ENCODE assay signal across 8 cellular contexts in the genomic region with DNA sequence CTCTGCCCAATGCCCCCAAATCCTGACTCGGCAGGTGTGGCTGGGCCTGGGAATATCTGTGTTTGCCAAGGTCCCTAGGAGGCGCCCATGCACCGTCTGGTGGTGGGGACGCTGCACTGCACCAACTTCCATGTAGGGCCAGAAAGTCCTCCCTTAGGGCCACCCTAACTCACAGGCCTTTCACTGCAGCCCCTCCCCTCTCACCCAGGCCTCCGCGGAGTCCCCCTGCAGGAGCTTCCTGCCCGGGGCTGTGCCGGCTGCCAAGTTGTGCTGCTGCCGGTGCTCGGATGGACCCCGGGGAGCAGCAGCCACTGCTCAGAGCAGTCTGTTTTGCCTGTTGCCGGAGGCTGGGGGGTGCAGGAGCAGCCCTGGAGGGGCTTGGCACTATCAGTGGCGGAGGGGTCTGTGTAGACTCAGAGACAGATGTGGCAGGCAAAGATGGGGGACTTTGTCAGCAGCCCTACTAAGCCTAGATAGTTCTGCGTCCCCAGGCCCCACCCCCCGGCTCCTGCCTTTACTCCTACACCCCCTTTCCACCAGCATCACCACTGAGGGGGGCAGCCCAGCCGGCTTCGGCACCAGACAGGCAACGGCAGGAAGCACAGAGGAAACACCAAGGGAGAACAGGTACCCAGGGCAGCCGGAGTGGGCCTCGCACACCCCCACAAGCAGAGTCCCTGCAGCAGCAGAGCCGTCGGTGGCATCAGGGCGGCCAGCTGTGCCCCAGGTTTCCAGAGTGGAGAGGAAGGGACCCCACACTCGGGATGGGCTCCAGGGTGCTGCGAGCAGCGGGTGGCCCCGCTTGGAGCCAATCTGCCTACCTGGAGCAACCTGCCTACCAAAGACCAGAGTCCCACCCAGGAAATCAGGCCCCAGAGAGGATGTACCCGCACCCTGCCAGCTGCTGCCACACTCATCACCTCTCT.
DNase-seq lines count a peak whose midpoint lies in the region; ATAC-seq, FAIRE-seq and TF ChIP-seq lines count a peak whose summit lies in the region.

No MANE protein-coding gene starts in this region.

- CTCF ChIA-PET in A549 (lab: Yijun Ruan, JAX): interaction anchor here (0.6 to 2.0 kb wide), 8 partner anchors 12 to 349 kb away, joined by 3 to 5 read pairs (median 3); no protein-coding TSS in a partner anchor

- H3K9me3 ChIP-seq in A549: no peaks in the 10 kb centered on the region
- no peaks in the 10 kb centered on the region for H3K9me3 ChIP-seq in OCI-LY1 (ENCODE audit: low read length)
- peaks cover 0 to 2% of the 10 kb centered on the region in 2 donors for H3K9me3 ChIP-seq in esophagus (ENCODE audit: control insufficient read depth in 2 of 2, insufficient read depth in 1 of 2, low read depth in 1 of 2, low read length in 1 of 2)
- no peaks in the 10 kb centered on the region for H3K9me3 ChIP-seq in neural cell (ENCODE audit: low read length)

- no peaks in the 10 kb centered on the region for H4K20me1 ChIP-seq in OCI-LY1 (ENCODE audit: insufficient read depth, low read length)
- no peaks in the 10 kb centered on the region for H4K20me1 ChIP-seq in neural cell (ENCODE audit: insufficient read depth)

- H3K9ac ChIP-seq in OCI-LY1 (ENCODE audit: low read length): no peak overlapping the region
- no peak overlapping the region for H3K9ac ChIP-seq in neural cell (ENCODE audit: low read length)

- H2AFZ ChIP-seq in OCI-LY1 (ENCODE audit: low read length) (no peak overlapping the region), neural cell (ENCODE audit: low read depth, low read length) (no peak overlapping the region)

- H3K4me1 ChIP-seq in A549 (no peaks in the 10 kb centered on the region), OCI-LY1 (ENCODE audit: insufficient read depth, low read length, severe bottlenecking) (no peaks in the 10 kb centered on the region), esophagus (ENCODE audit: control insufficient read depth in 2 of 2, insufficient read depth in 2 of 2, low read length in 1 of 2) (peaks cover 0 to 25% of the 10 kb centered on the region in 2 donors)

- POLR2A ChIA-PET in A549 (lab: Yijun Ruan, JAX): no interaction called here

- ATAC-seq in A549: peak; percentile 85 to 97

- no peaks in the 10 kb centered on the region for H3K36me3 ChIP-seq in OCI-LY1 (ENCODE audit: insufficient read depth, low read length)
- no peaks in the 10 kb centered on the region for H3K36me3 ChIP-seq in esophagus (ENCODE audit: control insufficient read depth in 2 of 2, insufficient read depth in 2 of 2, low read length in 1 of 2)
- H3K36me3 ChIP-seq in neural cell (ENCODE audit: insufficient read depth, low read length): no peaks in the 10 kb centered on the region

- no peak for TF ChIP-seq EP300 in A549 (IDR thresholded peaks at IDR 0.05)
- no peak for TF ChIP-seq EP300 in neural cell (conservative IDR thresholded peaks at IDR 0.05; ENCODE audit: poor library complexity, severe bottlenecking)

- H3F3A ChIP-seq in OCI-LY1 (ENCODE audit: insufficient read depth, low read length): no peaks in the 10 kb centered on the region
- no peaks in the 10 kb centered on the region for H3F3A ChIP-seq in neural cell (ENCODE audit: insufficient read depth, low read length, poor library complexity, severe bottlenecking)

- DNase-seq in A549 (ENCODE audit: low read depth in 1 of 2, low spot score in 1 of 2) (peak; percentile 35 to 61), GM12865 (ENCODE audit: low read depth) (peak; percentile 40), DMS153 (lab: John Stamatoyannopoulos, UW) (no peak), NCI-H1105 treated with DMSO at 0.1 percent for 48 hours (lab: John Stamatoyannopoulos, UW) (no peak), NOMO-1 treated with dmso at 0.1 percent for 144 hours (lab: John Stamatoyannopoulos, UW; ENCODE audit: unreplicated experiment) (no peak)

- no peak for FAIRE-seq in A549 (lab: Jason Lieb, UNC)

- 15% methylated on average over 6 of the region's 28 CpGs for WGBS in A549 (ENCODE audit: missing lambda C conversion rate)
- WGBS in esophagus, 2 donors: 38% methylated on average over 26 to 28 of the region's 28 CpGs

- H3K27ac ChIP-seq in A549 (no peak overlapping the region), OCI-LY1 (ENCODE audit: low read depth, low read length, poor library complexity, severe bottlenecking) (no peak overlapping the region), esophagus (ENCODE audit: low read depth in 2 of 2, low read length in 1 of 2) (peak overlapping the region; percentile 50 to 65), neural cell (ENCODE audit: low read length) (no peak overlapping the region)

- H3K4me3 ChIP-seq in A549: no peak overlapping the region
- H3K4me3 ChIP-seq in GM12865 (ENCODE audit: low read depth, low read length): no peak overlapping the region
- no peak overlapping the region for H3K4me3 ChIP-seq in OCI-LY1 (ENCODE audit: low read depth, low read length, poor library complexity, severe bottlenecking)
- no peak overlapping the region for H3K4me3 ChIP-seq in esophagus (ENCODE audit: low read depth in 1 of 2, low read length in 2 of 2)
- H3K4me3 ChIP-seq in neural cell (ENCODE audit: low read length): no peak overlapping the region

- H3K4me2 ChIP-seq in A549 (no peak overlapping the region), OCI-LY1 (ENCODE audit: low read length) (no peak overlapping the region), neural cell (ENCODE audit: low read length) (no peak overlapping the region)

- peak; percentile 36 for TF ChIP-seq CTCF in A549 (IDR thresholded peaks at IDR 0.05)
- TF ChIP-seq CTCF in GM12865 (IDR thresholded peaks at IDR 0.05; ENCODE audit: insufficient read depth, low read depth, low read length, missing control alignments): peak; percentile 71
- TF ChIP-seq CTCF in OCI-LY1 (IDR thresholded peaks at IDR 0.05; ENCODE audit: low read length): peak; percentile 26; the same call in 1 of the 2 replicates
- TF ChIP-seq CTCF in neural cell (IDR thresholded peaks at IDR 0.05; ENCODE audit: poor library complexity, severe bottlenecking): peak; percentile 63

- TF ChIP-seq RAD21 in A549 (conservative IDR thresholded peaks at IDR 0.05 in 1 of 2, IDR thresholded peaks at IDR 0.05 in 1 of 2) (peak; percentile 49 to 62; a peak in 4 of 5 replicates), neural cell (conservative IDR thresholded peaks at IDR 0.05) (peak; percentile 63)

- H3K79me2 ChIP-seq in OCI-LY1 (ENCODE audit: insufficient read depth, low read length): no peaks in the 10 kb centered on the region
- no peaks in the 10 kb centered on the region for H3K79me2 ChIP-seq in neural cell (replicated peaks; ENCODE audit: insufficient read depth, low read length)

- H3K9me2 ChIP-seq in OCI-LY1 (ENCODE audit: low read depth, low read length) (no peaks in the 10 kb centered on the region), neural cell (ENCODE audit: insufficient read depth, low read length) (no peaks in the 10 kb centered on the region)

- no peaks in the 10 kb centered on the region for H3K27me3 ChIP-seq in OCI-LY1 (ENCODE audit: insufficient read depth, low read length)
- H3K27me3 ChIP-seq in esophagus (ENCODE audit: control insufficient read depth in 1 of 2, insufficient read depth in 2 of 2, low read length in 2 of 2): no peaks in the 10 kb centered on the region
- no peaks in the 10 kb centered on the region for H3K27me3 ChIP-seq in neural cell (ENCODE audit: insufficient read depth, low read depth, low read length)

- no peak for TF ChIP-seq POLR2A in A549 (IDR thresholded peaks at IDR 0.05; ENCODE audit: low read length)

TF ChIP-seq in A549, 52 proteins besides CTCF, POLR2A, EP300 and RAD21:
- peak; percentile 60 for TF ChIP-seq SMC3 (IDR thresholded peaks at IDR 0.05)
- TF ChIP-seq, protein P1, sequence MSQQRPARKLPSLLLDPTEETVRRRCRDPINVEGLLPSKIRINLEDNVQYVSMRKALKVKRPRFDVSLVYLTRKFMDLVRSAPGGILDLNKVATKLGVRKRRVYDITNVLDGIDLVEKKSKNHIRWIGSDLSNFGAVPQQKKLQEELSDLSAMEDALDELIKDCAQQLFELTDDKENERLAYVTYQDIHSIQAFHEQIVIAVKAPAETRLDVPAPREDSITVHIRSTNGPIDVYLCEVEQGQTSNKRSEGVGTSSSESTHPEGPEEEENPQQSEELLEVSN (IDR thresholded peaks at IDR 0.05; ENCODE audit: borderline replicate concordance, low read depth): no peak

TF ChIP-seq in neural cell, 6 proteins besides CTCF, POLR2A, EP300 and RAD21:
- TF ChIP-seq EZH2 (IDR thresholded peaks at IDR 0.05; ENCODE audit: borderline replicate concordance, insufficient read depth, low read length, poor library complexity, severe bottlenecking) (no peak), TAF1 (IDR thresholded peaks at IDR 0.05; ENCODE audit: low read depth) (no peak), SMC3 (conservative IDR thresholded peaks at IDR 0.05; ENCODE audit: poor library complexity) (peak; percentile 68), POLR2AphosphoS5 (IDR thresholded peaks at IDR 0.05) (no peak), MXI1 (conservative IDR thresholded peaks at IDR 0.05; ENCODE audit: poor library complexity, severe bottlenecking) (no peak)
- TF ChIP-seq, protein P2, sequence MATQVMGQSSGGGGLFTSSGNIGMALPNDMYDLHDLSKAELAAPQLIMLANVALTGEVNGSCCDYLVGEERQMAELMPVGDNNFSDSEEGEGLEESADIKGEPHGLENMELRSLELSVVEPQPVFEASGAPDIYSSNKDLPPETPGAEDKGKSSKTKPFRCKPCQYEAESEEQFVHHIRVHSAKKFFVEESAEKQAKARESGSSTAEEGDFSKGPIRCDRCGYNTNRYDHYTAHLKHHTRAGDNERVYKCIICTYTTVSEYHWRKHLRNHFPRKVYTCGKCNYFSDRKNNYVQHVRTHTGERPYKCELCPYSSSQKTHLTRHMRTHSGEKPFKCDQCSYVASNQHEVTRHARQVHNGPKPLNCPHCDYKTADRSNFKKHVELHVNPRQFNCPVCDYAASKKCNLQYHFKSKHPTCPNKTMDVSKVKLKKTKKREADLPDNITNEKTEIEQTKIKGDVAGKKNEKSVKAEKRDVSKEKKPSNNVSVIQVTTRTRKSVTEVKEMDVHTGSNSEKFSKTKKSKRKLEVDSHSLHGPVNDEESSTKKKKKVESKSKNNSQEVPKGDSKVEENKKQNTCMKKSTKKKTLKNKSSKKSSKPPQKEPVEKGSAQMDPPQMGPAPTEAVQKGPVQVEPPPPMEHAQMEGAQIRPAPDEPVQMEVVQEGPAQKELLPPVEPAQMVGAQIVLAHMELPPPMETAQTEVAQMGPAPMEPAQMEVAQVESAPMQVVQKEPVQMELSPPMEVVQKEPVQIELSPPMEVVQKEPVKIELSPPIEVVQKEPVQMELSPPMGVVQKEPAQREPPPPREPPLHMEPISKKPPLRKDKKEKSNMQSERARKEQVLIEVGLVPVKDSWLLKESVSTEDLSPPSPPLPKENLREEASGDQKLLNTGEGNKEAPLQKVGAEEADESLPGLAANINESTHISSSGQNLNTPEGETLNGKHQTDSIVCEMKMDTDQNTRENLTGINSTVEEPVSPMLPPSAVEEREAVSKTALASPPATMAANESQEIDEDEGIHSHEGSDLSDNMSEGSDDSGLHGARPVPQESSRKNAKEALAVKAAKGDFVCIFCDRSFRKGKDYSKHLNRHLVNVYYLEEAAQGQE (IDR thresholded peaks at IDR 0.05; ENCODE audit: borderline replicate concordance): no peak

Comparison
In these comparisons a context has a peak if more than half of its experiments do, and no peak if none do; other contexts are left out.
1. DNase-seq: peak in A549 (2 of 2) and GM12865 (single experiment); none in DMS153 (single experiment), NCI-H1105 treated with DMSO at 0.1 percent for 48 hours (single experiment) and NOMO-1 treated with dmso at 0.1 percent for 144 hours (single experiment).
2. H3K27ac ChIP-seq: peak in esophagus (2 of 2); none in A549 (0 of 2), OCI-LY1 (single experiment) and neural cell (single experiment).
3. Peak in every context shown above with its lines, with median percentiles within 50 percentile points of each other: CTCF ChIP-seq.